29 cellular contexts compared by ENCODE assay signal in the genomic region with DNA sequence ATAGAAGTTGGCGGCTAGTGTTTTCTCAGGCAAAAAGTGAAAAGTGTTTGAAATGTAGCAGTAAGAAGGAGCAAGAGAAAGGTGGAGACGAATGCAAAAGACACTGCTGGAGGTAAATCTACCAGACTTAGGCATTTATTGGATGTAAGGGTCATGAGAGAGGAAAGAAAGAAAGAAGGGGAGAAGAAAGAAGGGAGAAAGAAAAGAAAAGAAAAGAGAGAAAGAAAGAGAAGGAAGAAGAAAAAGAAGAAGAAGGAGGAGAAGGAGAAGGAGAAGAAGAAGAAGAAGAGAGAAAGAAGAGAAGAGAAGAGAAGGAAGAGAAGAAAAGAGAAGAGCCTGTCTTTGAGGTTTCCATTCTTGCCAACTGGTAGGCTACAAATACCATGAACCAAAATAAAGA.
"Had no signal": no experiment of that assay in that cellular context is flagged by ENCODE, and none has a peak within 500 bp of the region (broad histone marks: within the 10 kb centered on the region; RNA-seq: fewer than 3 reads in every experiment).

No MANE protein-coding gene starts in this region.

- H3K36me3 Mint-ChIP-seq: natural killer cell; neural progenitor cell; stimulated activated effector memory CD8-positive, alpha-beta T cell treated with anti-CD3 and anti-CD28 coated beads, Interleukin-12 subunit alpha, Interleukin-12 subunit beta, amount 100 ng/mL, for 72 hours; stimulated activated naive B cell treated with anti-CD40 and anti-IgM and Interleukin-4, amounts not matched to agents 10 μg/mL and 1 μg/mL and 100 μg/mL, for 72 hours had no signal

- H3K4me2 ChIP-seq: neural progenitor cell had no signal

- H3K9ac ChIP-seq: neural progenitor cell, parathyroid adenoma had no signal

- H3K27me3 ChIP-seq: neural progenitor cell, ovary, right lobe of liver, sigmoid colon, stomach, thyroid gland, tibial nerve, upper lobe of left lung, vagina had no signal

- DNase-seq: natural killer cell; occipital lobe; ovary; posterior cingulate gyrus; psoas muscle; right cardiac atrium; right lobe of liver; sigmoid colon; small intestine; stimulated activated CD4-positive, alpha-beta T cell treated with anti-CD3 and anti-CD28 coated beads, Interleukin-15, amount 100 ng/mL, for 24 hours; stimulated activated CD4-positive, alpha-beta T cell treated with anti-CD3 and anti-CD28 coated beads, Interleukin-2, amount 100 ng/mL, for 24 hours; stimulated activated CD4-positive, alpha-beta T cell treated with anti-CD3 and anti-CD28 coated beads, Interleukin-2, amount 100 ng/mL, for 48 hours; stimulated activated CD4-positive, alpha-beta T cell treated with anti-CD3 and anti-CD28 coated beads, Interleukin-4, amount 100 ng/mL, for 24 hours; stimulated activated naive B cell treated with anti-CD40 and anti-IgM and Interleukin-4, amounts not matched to agents 10 μg/mL and 1 μg/mL and 100 μg/mL, for 72 hours; stimulated activated naive CD4-positive, alpha-beta T cell treated with Interleukin-2 at 50 U/mL for 16 hours; stomach; thyroid gland; trophoblast cell; upper lobe of left lung had no signal

- ATAC-seq: natural killer cell; psoas muscle; right cardiac atrium; right lobe of liver; stimulated activated effector memory CD8-positive, alpha-beta T cell treated with anti-CD3 and anti-CD28 coated beads, Interleukin-12 subunit alpha, Interleukin-12 subunit beta, amount 100 ng/mL, for 72 hours; stimulated activated naive B cell treated with anti-CD40 and anti-IgM and Interleukin-4, amounts not matched to agents 10 μg/mL and 1 μg/mL and 100 μg/mL, for 72 hours had no signal

- H3K4me3 ChIP-seq: neural progenitor cell, ovary, psoas muscle, right lobe of liver, sigmoid colon, stomach, thoracic aorta, thyroid gland, tibial nerve, upper lobe of left lung, vagina had no signal

- H3K4me1 ChIP-seq: neural progenitor cell, psoas muscle, right lobe of liver, sigmoid colon, thyroid gland, upper lobe of left lung, vagina had no signal

- H3K4me3 Mint-ChIP-seq: natural killer cell; nephron; neural progenitor cell; stimulated activated effector memory CD8-positive, alpha-beta T cell treated with anti-CD3 and anti-CD28 coated beads, Interleukin-12 subunit alpha, Interleukin-12 subunit beta, amount 100 ng/mL, for 72 hours; stimulated activated naive B cell treated with anti-CD40 and anti-IgM and Interleukin-4, amounts not matched to agents 10 μg/mL and 1 μg/mL and 100 μg/mL, for 72 hours; stimulated activated naive CD8-positive, alpha-beta T cell treated with anti-CD3 and anti-CD28 coated beads, Interleukin-15, Interleukin-2, amounts not matched to agents 100 ng/mL and 50 ng/mL, for 24 hours had no signal

- H3K36me3 ChIP-seq: neural progenitor cell, ovary, right lobe of liver, sigmoid colon, stomach, thoracic aorta, thyroid gland, tibial nerve, upper lobe of left lung, vagina had no signal

- H3K79me2 ChIP-seq: parathyroid adenoma had no signal

- FAIRE-seq: small intestine, urothelium cell line had no signal

- H3K9me3 ChIP-seq: ovary, psoas muscle, right lobe of liver, sigmoid colon, stomach, thoracic aorta, thyroid gland, tibial nerve, upper lobe of left lung, vagina had no signal

- H3K27ac ChIP-seq: neural progenitor cell, ovary, parathyroid adenoma, psoas muscle, right lobe of liver, sigmoid colon, stomach, thoracic aorta, thyroid gland, tibial nerve, upper lobe of left lung, vagina had no signal

- H3K9me3 Mint-ChIP-seq: natural killer cell; stimulated activated effector memory CD8-positive, alpha-beta T cell treated with anti-CD3 and anti-CD28 coated beads, Interleukin-12 subunit alpha, Interleukin-12 subunit beta, amount 100 ng/mL, for 72 hours; stimulated activated naive B cell treated with anti-CD40 and anti-IgM and Interleukin-4, amounts not matched to agents 10 μg/mL and 1 μg/mL and 100 μg/mL, for 72 hours; stimulated activated naive CD8-positive, alpha-beta T cell treated with anti-CD3 and anti-CD28 coated beads, Interleukin-15, Interleukin-2, amounts not matched to agents 100 ng/mL and 50 ng/mL, for 24 hours had no signal

- H3K4me1 Mint-ChIP-seq: natural killer cell; neural progenitor cell; stimulated activated effector memory CD8-positive, alpha-beta T cell treated with anti-CD3 and anti-CD28 coated beads, Interleukin-12 subunit alpha, Interleukin-12 subunit beta, amount 100 ng/mL, for 72 hours; stimulated activated naive B cell treated with anti-CD40 and anti-IgM and Interleukin-4, amounts not matched to agents 10 μg/mL and 1 μg/mL and 100 μg/mL, for 72 hours had no signal

- H2AFZ ChIP-seq: neural progenitor cell, parathyroid adenoma had no signal

- H3K27me3 Mint-ChIP-seq: progenitor cell of endocrine pancreas; stimulated activated naive CD8-positive, alpha-beta T cell treated with anti-CD3 and anti-CD28 coated beads, Interleukin-15, Interleukin-2, amounts not matched to agents 100 ng/mL and 50 ng/mL, for 24 hours had no signal

- H3K27ac Mint-ChIP-seq: natural killer cell; neural progenitor cell; progenitor cell of endocrine pancreas; stimulated activated effector memory CD8-positive, alpha-beta T cell treated with anti-CD3 and anti-CD28 coated beads, Interleukin-12 subunit alpha, Interleukin-12 subunit beta, amount 100 ng/mL, for 72 hours; stimulated activated naive B cell treated with anti-CD40 and anti-IgM and Interleukin-4, amounts not matched to agents 10 μg/mL and 1 μg/mL and 100 μg/mL, for 72 hours; stimulated activated naive CD8-positive, alpha-beta T cell treated with anti-CD3 and anti-CD28 coated beads, Interleukin-15, Interleukin-2, amounts not matched to agents 100 ng/mL and 50 ng/mL, for 24 hours had no signal
